In genomic region chr7:87922759-87923395, GRCh38 we compare ENCODE assay signal across 1 cellular context. TPM values are rescaled to one million over a fixed set of nuclear protein-coding genes. Genes with fewer than 3 reads are reported as not detected.
"Had no signal": no experiment of that assay in that cellular context is flagged by ENCODE, and none has a peak within 500 bp of the region (broad histone marks: within the 10 kb centered on the region; RNA-seq: fewer than 3 reads in every experiment).

No MANE protein-coding gene starts in this region.

RNA-seq across cellular contexts. Expression of gene DBF4, which starts 46.6 kb away (rescaled TPM):
- total RNA-seq: ascending aorta had no signal
